Comparison of ENCODE assay signal across 8 cellular contexts in genomic region chr17:31373150-31374082, GRCh38. TPM values are rescaled to one million over a fixed set of nuclear protein-coding genes. Genes with fewer than 3 reads are reported as not detected.
A peak's percentile ranks its signal among the peaks of the same experiment; 100 is the strongest.
DNase-seq lines count a peak whose midpoint lies in the region; ATAC-seq and TF ChIP-seq lines count a peak whose summit lies in the region.

No MANE protein-coding gene starts in this region.

- no peak overlapping the region for H3K9ac ChIP-seq in liver (ENCODE audit: low read depth in 1 of 2, low read length in 2 of 2)

- no peaks in the 10 kb centered on the region for H3K27me3 ChIP-seq in HAP-1 (ENCODE audit: low read depth)
- no peaks in the 10 kb centered on the region for H3K27me3 ChIP-seq in liver (ENCODE audit: control insufficient read depth in 4 of 4, insufficient read depth in 4 of 4, low read length in 3 of 4)

- no peak overlapping the region for H3K4me3 Mint-ChIP-seq in Calu3 (ENCODE audit: low read depth, unreplicated experiment)

- TF ChIP-seq RAD21 in liver (IDR thresholded peaks at IDR 0.05): peak; percentile 69 to 76

- DNase-seq in Calu3 (no peak), HAP-1 (ENCODE audit: low spot score in 2 of 2) (peak; percentile 40 to 61), NOMO-1 treated with DMSO at 0.1 percent for 48 hours (lab: John Stamatoyannopoulos, UW; ENCODE audit: unreplicated experiment) (peak; percentile 79), cerebellum (ENCODE audit: low spot score) (peak; percentile 49)
- DNase-seq in activated effector memory CD4-positive, alpha-beta T cell treated with anti-CD3 and anti-CD28 coated beads, Interleukin-2, amount 50 U/mL, for 16 hours: no peak

- CTCF ChIA-PET in Calu3 (lab: Charles Lee): interaction anchor here (0.6 to 0.7 kb wide), 2 partner anchors 22 to 529 kb away, joined by 3 to 4 read pairs; no protein-coding TSS in a partner anchor

- intact Hi-C loops in Calu3 (cut with micrococcal nuclease; ENCODE audit: unreplicated experiment): loop anchor here (5.0 kb wide), 1 partner anchor 106 kb away; no protein-coding TSS in a partner anchor

- 86% methylated on average over 9 of the region's 9 CpGs for WGBS in liver

- in situ Hi-C loops in HAP-1 (cut with MboI; ENCODE audit: low sequenced_read_pairs): no loop called here

- TF ChIP-seq CTCF in Calu3 (IDR thresholded peaks at IDR 0.05; ENCODE audit: unreplicated experiment) (peak; percentile 13), liver (IDR thresholded peaks at IDR 0.05; ENCODE audit: low read depth, low read length, missing input control) (peak; percentile 50)

- no peaks in the 10 kb centered on the region for H3K9me3 Mint-ChIP-seq in Calu3 (ENCODE audit: low read depth, unreplicated experiment)

- no peaks in the 10 kb centered on the region for H3K27me3 Mint-ChIP-seq in Calu3 (ENCODE audit: unreplicated experiment)

- no peak overlapping the region for H3K27ac ChIP-seq in liver (ENCODE audit: low read depth in 1 of 2, low read length in 2 of 2)

- no peaks in the 10 kb centered on the region for H3K9me3 ChIP-seq in HAP-1
- H3K9me3 ChIP-seq in liver (ENCODE audit: control insufficient read depth in 4 of 4, low read length in 3 of 4): no peaks in the 10 kb centered on the region

- ATAC-seq in GM21786 (IDR thresholded peaks at IDR 0.05; ENCODE audit: unreplicated experiment): no peak
- ATAC-seq in HG03135 (IDR thresholded peaks at IDR 0.05; ENCODE audit: unreplicated experiment): no peak

- H3K4me1 Mint-ChIP-seq in Calu3 (ENCODE audit: low read depth, unreplicated experiment): peaks cover 13% of the 10 kb centered on the region

- H3K4me1 ChIP-seq in HAP-1 (peaks cover 5% of the 10 kb centered on the region), liver (ENCODE audit: control insufficient read depth in 4 of 4, insufficient read depth in 4 of 4, low read length in 3 of 4) (peaks cover 0 to 2% (median 0%) of the 10 kb centered on the region in 4 donors)

- H3K36me3 Mint-ChIP-seq in Calu3 (ENCODE audit: insufficient read depth, unreplicated experiment): peaks cover 5% of the 10 kb centered on the region

- BruUV-seq in Calu3 (replicated peaks; lab: Mats Ljungman, UMichigan): no TSS peak

- H3K27ac Mint-ChIP-seq in Calu3 (ENCODE audit: unreplicated experiment): no peak overlapping the region

- no peaks in the 10 kb centered on the region; the same call in 1 of the 2 replicates for H3K36me3 ChIP-seq in HAP-1 (replicated peaks)
- peaks cover 2 to 11% (median 5%) of the 10 kb centered on the region in 4 donors for H3K36me3 ChIP-seq in liver (ENCODE audit: control insufficient read depth in 4 of 4, insufficient read depth in 3 of 4, low read depth in 1 of 4, low read length in 3 of 4)

- no peak overlapping the region for H3K4me3 ChIP-seq in HAP-1
- no peak overlapping the region for H3K4me3 ChIP-seq in liver (ENCODE audit: low read depth in 1 of 3, low read length in 3 of 3)

TF ChIP-seq in liver, 16 proteins besides CTCF, POLR2A, EP300 and RAD21:
- no peak for TF ChIP-seq NR2F2 (IDR thresholded peaks at IDR 0.05)
- TF ChIP-seq, protein P1, sequence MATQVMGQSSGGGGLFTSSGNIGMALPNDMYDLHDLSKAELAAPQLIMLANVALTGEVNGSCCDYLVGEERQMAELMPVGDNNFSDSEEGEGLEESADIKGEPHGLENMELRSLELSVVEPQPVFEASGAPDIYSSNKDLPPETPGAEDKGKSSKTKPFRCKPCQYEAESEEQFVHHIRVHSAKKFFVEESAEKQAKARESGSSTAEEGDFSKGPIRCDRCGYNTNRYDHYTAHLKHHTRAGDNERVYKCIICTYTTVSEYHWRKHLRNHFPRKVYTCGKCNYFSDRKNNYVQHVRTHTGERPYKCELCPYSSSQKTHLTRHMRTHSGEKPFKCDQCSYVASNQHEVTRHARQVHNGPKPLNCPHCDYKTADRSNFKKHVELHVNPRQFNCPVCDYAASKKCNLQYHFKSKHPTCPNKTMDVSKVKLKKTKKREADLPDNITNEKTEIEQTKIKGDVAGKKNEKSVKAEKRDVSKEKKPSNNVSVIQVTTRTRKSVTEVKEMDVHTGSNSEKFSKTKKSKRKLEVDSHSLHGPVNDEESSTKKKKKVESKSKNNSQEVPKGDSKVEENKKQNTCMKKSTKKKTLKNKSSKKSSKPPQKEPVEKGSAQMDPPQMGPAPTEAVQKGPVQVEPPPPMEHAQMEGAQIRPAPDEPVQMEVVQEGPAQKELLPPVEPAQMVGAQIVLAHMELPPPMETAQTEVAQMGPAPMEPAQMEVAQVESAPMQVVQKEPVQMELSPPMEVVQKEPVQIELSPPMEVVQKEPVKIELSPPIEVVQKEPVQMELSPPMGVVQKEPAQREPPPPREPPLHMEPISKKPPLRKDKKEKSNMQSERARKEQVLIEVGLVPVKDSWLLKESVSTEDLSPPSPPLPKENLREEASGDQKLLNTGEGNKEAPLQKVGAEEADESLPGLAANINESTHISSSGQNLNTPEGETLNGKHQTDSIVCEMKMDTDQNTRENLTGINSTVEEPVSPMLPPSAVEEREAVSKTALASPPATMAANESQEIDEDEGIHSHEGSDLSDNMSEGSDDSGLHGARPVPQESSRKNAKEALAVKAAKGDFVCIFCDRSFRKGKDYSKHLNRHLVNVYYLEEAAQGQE (IDR thresholded peaks at IDR 0.05): peak; percentile 93
- no peak for TF ChIP-seq TAF1 (conservative IDR thresholded peaks at IDR 0.05)
- no peak for TF ChIP-seq GABPA (IDR thresholded peaks at IDR 0.05 in 1 of 2, conservative IDR thresholded peaks at IDR 0.05 in 1 of 2)
- no peak for TF ChIP-seq YY1 (IDR thresholded peaks at IDR 0.05)
- TF ChIP-seq, protein P2, sequence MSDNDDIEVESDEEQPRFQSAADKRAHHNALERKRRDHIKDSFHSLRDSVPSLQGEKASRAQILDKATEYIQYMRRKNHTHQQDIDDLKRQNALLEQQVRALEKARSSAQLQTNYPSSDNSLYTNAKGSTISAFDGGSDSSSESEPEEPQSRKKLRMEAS (IDR thresholded peaks at IDR 0.05): no peak
- no peak for TF ChIP-seq SP1 (IDR thresholded peaks at IDR 0.05)

RNA-seq across cellular contexts. Expression of gene RAB11FIP4, which starts 18.1 kb away (rescaled TPM):
- total RNA-seq in Calu3 (2022) (25.2 and 27.9 TPM in 2 replicates), cerebellum (27.8 TPM), liver (10 to 100 TPM in 1 of 2 donors, 1 to 10 TPM in 1; 3.1 to 16.0 TPM)
- polyA plus RNA-seq in liver: 1 to 10 TPM; 1.5 to 3.5 TPM

RNA-seq across cellular contexts. Expression of gene EVI2A, which starts 52.0 kb away (rescaled TPM):
- total RNA-seq in Calu3 (2022) (not detected in 2 replicates), cerebellum (1.9 TPM), liver (1 to 10 TPM; 2.1 to 2.8 TPM)
- 1 to 10 TPM; 1.1 to 2.0 TPM for polyA plus RNA-seq in liver

RNA-seq across cellular contexts. Expression of gene EVI2B, which starts 59.6 kb away (rescaled TPM):
- not detected in 2 replicates for total RNA-seq in Calu3 (2022)
- 0.36 TPM for total RNA-seq in cerebellum
- 1 to 10 TPM; 2.8 to 3.5 TPM for total RNA-seq in liver
- polyA plus RNA-seq in liver: 1 to 10 TPM; 4.0 to 5.8 TPM

Comparison
In these comparisons a context has a peak if more than half of its experiments do, and no peak if none do; other contexts are left out.
1. DNase-seq: peak in HAP-1 (2 of 2), NOMO-1 treated with DMSO at 0.1 percent for 48 hours (single experiment) and cerebellum (single experiment); none in Calu3 (single experiment) and activated effector memory CD4-positive, alpha-beta T cell treated with anti-CD3 and anti-CD28 coated beads, Interleukin-2, amount 50 U/mL, for 16 hours (single experiment).